In the genomic region with DNA sequence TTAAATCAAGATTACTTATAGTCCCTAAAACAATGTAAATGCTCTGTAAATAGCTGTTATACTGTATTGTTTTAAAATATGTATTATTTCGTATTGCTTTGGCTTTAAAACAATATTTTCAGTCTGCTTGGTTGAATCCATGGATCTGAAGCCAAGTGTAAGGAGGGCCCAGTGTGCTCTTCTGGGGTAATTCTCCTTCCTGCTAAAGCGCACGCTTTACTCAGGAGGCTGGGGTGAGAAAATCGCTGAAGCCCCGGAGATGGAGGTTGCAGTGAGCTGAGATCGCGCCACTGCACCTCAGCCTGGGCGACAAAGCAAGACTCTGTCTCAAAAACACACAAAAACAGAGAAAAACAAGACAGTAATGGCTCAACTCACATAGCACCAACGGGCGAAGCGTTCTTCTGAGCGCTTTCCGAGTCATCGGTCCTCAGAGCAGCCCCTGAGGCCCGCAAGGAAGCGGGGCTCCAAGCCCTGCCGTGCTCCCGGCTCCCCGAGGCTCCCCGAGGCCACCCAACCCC, we compare ENCODE assay signal across 6 cellular contexts. TPM values are rescaled to one million over a fixed set of nuclear protein-coding genes. Genes with fewer than 3 reads are reported as not detected.
A peak's percentile ranks its signal among the peaks of the same experiment; 100 is the strongest.
DNase-seq lines count a peak whose midpoint lies in the region; ATAC-seq, FAIRE-seq and TF ChIP-seq lines count a peak whose summit lies in the region.

No MANE protein-coding gene starts in this region.

- peak overlapping the region; percentile 92 for H3K4me2 ChIP-seq in endothelial cell of umbilical vein (ENCODE audit: insufficient read depth, low read length)

- H3K9me3 ChIP-seq in endothelial cell of umbilical vein (replicated peaks; ENCODE audit: control insufficient read depth, insufficient read depth, low read length) = no peaks in the 10 kb centered on the region

- H2AFZ ChIP-seq in endothelial cell of umbilical vein (ENCODE audit: low read depth, low read length) = peak overlapping the region; percentile 95

- ATAC-seq in GM18498 (IDR thresholded peaks at IDR 0.05; ENCODE audit: unreplicated experiment) = peak; percentile 15
- peak; percentile 19 for ATAC-seq in HG03439 (IDR thresholded peaks at IDR 0.05; ENCODE audit: unreplicated experiment)

- H3K9me1 ChIP-seq in endothelial cell of umbilical vein (replicated peaks; ENCODE audit: control insufficient read depth, extremely low read depth, insufficient read depth, low read length) = no peaks in the 10 kb centered on the region

- intact Hi-C loops in endothelial cell of umbilical vein (cut with micrococcal nuclease) = loop anchor here (2.0 to 5.0 kb wide), 3 partner anchors 14 to 244 kb away; partner anchors contain the start of genes DGKQ, GAK and TMEM175

- peak overlapping the region; percentile 67 to 89 (median 74) for H3K4me3 ChIP-seq in endothelial cell of umbilical vein (replicated peaks in 1 of 3; ENCODE audit: insufficient read depth in 1 of 3, low read depth in 1 of 3, low read length in 3 of 3)
- H3K4me3 ChIP-seq in skeletal muscle cell (ENCODE audit: low read depth, low read length) = peak overlapping the region; percentile 68

- H3K79me2 ChIP-seq in endothelial cell of umbilical vein (ENCODE audit: control insufficient read depth, insufficient read depth, low read length) = no peaks in the 10 kb centered on the region

- peak; percentile 84 for TF ChIP-seq POLR2A in endothelial cell of umbilical vein (IDR thresholded peaks at IDR 0.05; ENCODE audit: low read depth, low read length)

- H3K27me3 ChIP-seq in endothelial cell of umbilical vein (ENCODE audit: control insufficient read depth in 2 of 2, insufficient read depth in 2 of 2, low read length in 2 of 2) = no peaks in the 10 kb centered on the region

- peaks cover 0 to 2% of the 10 kb centered on the region in 2 experiments for H3K36me3 ChIP-seq in endothelial cell of umbilical vein (ENCODE audit: control insufficient read depth in 2 of 2, extremely low read depth in 1 of 2, insufficient read depth in 2 of 2, low read length in 2 of 2)

- POLR2A ChIA-PET in endothelial cell of umbilical vein (lab: Charles Lee) = no interaction called here

- peak overlapping the region; percentile 41 for H3K9ac ChIP-seq in endothelial cell of umbilical vein (replicated peaks; ENCODE audit: extremely low read depth, insufficient read depth, low read length)

- H3K27ac ChIP-seq in endothelial cell of umbilical vein (ENCODE audit: insufficient read depth, low read depth, low read length) = peak overlapping the region; percentile 25

- no peak for TF ChIP-seq CTCF in endothelial cell of umbilical vein (IDR thresholded peaks at IDR 0.05; ENCODE audit: extremely low read depth in 1 of 2, insufficient read depth in 1 of 2, low read depth in 1 of 2, low read length in 2 of 2)

- no peaks in the 10 kb centered on the region for H4K20me1 ChIP-seq in endothelial cell of umbilical vein (replicated peaks; ENCODE audit: control insufficient read depth, extremely low read depth, insufficient read depth, low read length)

- FAIRE-seq in endothelial cell of umbilical vein (lab: Jason Lieb, UNC) = peak; percentile 33

- CTCF ChIA-PET in endothelial cell of umbilical vein (lab: Charles Lee) = interaction anchor here (0.6 to 2.5 kb wide), 19 partner anchors 9 to 303 kb away, joined by 3 to 35 read pairs (median 4); partner anchors contain the start of genes GAK and TMEM175

- DNase-seq in endothelial cell of umbilical vein (ENCODE audit: low read depth, low spot score) (no peak), skeletal muscle cell (ENCODE audit: low read depth) (no peak), NCI-H774 (lab: John Stamatoyannopoulos, UW) (no peak), UCSD-AML1 (lab: John Stamatoyannopoulos, UW; ENCODE audit: unreplicated experiment) (no peak)

- H3K4me1 ChIP-seq in endothelial cell of umbilical vein (ENCODE audit: control insufficient read depth, extremely low read depth, insufficient read depth, low read length) = peaks cover 15% of the 10 kb centered on the region

- TSS peak; percentile 66 for BruUV-seq in endothelial cell of umbilical vein (replicated peaks; lab: Mats Ljungman, UMichigan)

- dilution Hi-C loops in endothelial cell of umbilical vein (cut with MboI; ENCODE audit: extremely low pct_ligation_motif_present, low sequenced_read_pairs) = no loop called here

TF ChIP-seq in endothelial cell of umbilical vein, 7 proteins besides CTCF, POLR2A, EP300 and RAD21:
- TF ChIP-seq FOS (IDR thresholded peaks at IDR 0.05; ENCODE audit: borderline replicate concordance, insufficient read depth, low read length) (no peak), GATA2 (IDR thresholded peaks at IDR 0.05; ENCODE audit: insufficient read depth, insufficient read length, low read depth, low read length) (no peak), JUN (IDR thresholded peaks at IDR 0.05; ENCODE audit: borderline replicate concordance, insufficient read depth, insufficient read length, low read depth) (no peak), POLR2AphosphoS5 (IDR thresholded peaks at IDR 0.05; ENCODE audit: insufficient read depth, low read depth, low read length) (no peak), EZH2 (IDR thresholded peaks at IDR 0.05; ENCODE audit: borderline replicate concordance, low read depth, low read length, severe bottlenecking) (no peak), MAX (IDR thresholded peaks at IDR 0.05; ENCODE audit: insufficient read depth, insufficient read length) (no peak), MYC (IDR thresholded peaks at IDR 0.05; ENCODE audit: low read depth, low read length) (no peak)

RNA-seq across cellular contexts. Expression of gene IDUA, which starts 0.4 kb away (rescaled TPM):
- total RNA-seq in endothelial cell of umbilical vein = 29.2 and 34.1 TPM in 2 replicates
- 19.1 and 23.6 TPM in 2 replicates for polyA plus RNA-seq in endothelial cell of umbilical vein
- polyA plus RNA-seq in endothelial cell of umbilical vein (2011; cell fraction: cytosol; rRNA removed) = 3.3 and 4.2 TPM in 2 replicates
- polyA plus RNA-seq in endothelial cell of umbilical vein (2011; cell fraction: nucleus; rRNA removed) = 73.4 and 129 TPM in 2 replicates
- polyA plus RNA-seq in endothelial cell of umbilical vein (2012) = 10.2 and 16.5 TPM in 2 replicates
- 9.5 and 14.7 TPM in 2 replicates for polyA minus RNA-seq in endothelial cell of umbilical vein
- 1.6 TPM for polyA minus RNA-seq in endothelial cell of umbilical vein (2011; cell fraction: cytosol; rRNA and poly(A)+ RNA removed)
- 10.7 and 32.5 TPM in 2 replicates for polyA minus RNA-seq in endothelial cell of umbilical vein (2011; cell fraction: nucleus; rRNA and poly(A)+ RNA removed)

RNA-seq across cellular contexts. Expression of gene SLC26A1, which starts 6.7 kb away (rescaled TPM):
- total RNA-seq in endothelial cell of umbilical vein = 0.32 TPM in 1 of 2 replicates, not detected in the other
- 0.06 and 0.10 TPM in 2 replicates for polyA plus RNA-seq in endothelial cell of umbilical vein
- polyA plus RNA-seq in endothelial cell of umbilical vein (2011; cell fraction: cytosol; rRNA removed) = 0.07 TPM in 1 of 2 replicates, not detected in the other
- 0.14 TPM in 1 of 2 replicates, not detected in the other for polyA plus RNA-seq in endothelial cell of umbilical vein (2011; cell fraction: nucleus; rRNA removed)
- 1.00 and 1.9 TPM in 2 replicates for polyA plus RNA-seq in endothelial cell of umbilical vein (2012)
- polyA minus RNA-seq in endothelial cell of umbilical vein = not detected in 2 replicates
- 0.41 TPM for polyA minus RNA-seq in endothelial cell of umbilical vein (2011; cell fraction: cytosol; rRNA and poly(A)+ RNA removed)
- not detected in 2 replicates for polyA minus RNA-seq in endothelial cell of umbilical vein (2011; cell fraction: nucleus; rRNA and poly(A)+ RNA removed)

RNA-seq across cellular contexts. Expression of gene DGKQ, which starts 13.1 kb away (rescaled TPM):
- 20.2 and 20.4 TPM in 2 replicates for total RNA-seq in endothelial cell of umbilical vein
- 15.8 and 18.3 TPM in 2 replicates for polyA plus RNA-seq in endothelial cell of umbilical vein
- polyA plus RNA-seq in endothelial cell of umbilical vein (2011; cell fraction: cytosol; rRNA removed) = 7.2 and 12.3 TPM in 2 replicates
- 64.3 and 74.9 TPM in 2 replicates for polyA plus RNA-seq in endothelial cell of umbilical vein (2011; cell fraction: nucleus; rRNA removed)
- 9.3 and 13.6 TPM in 2 replicates for polyA plus RNA-seq in endothelial cell of umbilical vein (2012)
- polyA minus RNA-seq in endothelial cell of umbilical vein = 8.7 and 12.7 TPM in 2 replicates
- 1.8 TPM for polyA minus RNA-seq in endothelial cell of umbilical vein (2011; cell fraction: cytosol; rRNA and poly(A)+ RNA removed)
- polyA minus RNA-seq in endothelial cell of umbilical vein (2011; cell fraction: nucleus; rRNA and poly(A)+ RNA removed) = 12.3 and 21.8 TPM in 2 replicates

RNA-seq across cellular contexts. Expression of gene FGFRL1, which starts 24.9 kb away (rescaled TPM):
- 33.3 and 34.8 TPM in 2 replicates for total RNA-seq in endothelial cell of umbilical vein
- polyA plus RNA-seq in endothelial cell of umbilical vein = 74.6 and 88.8 TPM in 2 replicates
- polyA plus RNA-seq in endothelial cell of umbilical vein (2011; cell fraction: cytosol; rRNA removed) = 73.5 and 75.3 TPM in 2 replicates
- 26.9 and 32.1 TPM in 2 replicates for polyA plus RNA-seq in endothelial cell of umbilical vein (2011; cell fraction: nucleus; rRNA removed)
- 35.4 and 45.4 TPM in 2 replicates for polyA plus RNA-seq in endothelial cell of umbilical vein (2012)
- polyA minus RNA-seq in endothelial cell of umbilical vein = 115 and 131 TPM in 2 replicates
- 17.3 TPM for polyA minus RNA-seq in endothelial cell of umbilical vein (2011; cell fraction: cytosol; rRNA and poly(A)+ RNA removed)
- 19.3 and 20.6 TPM in 2 replicates for polyA minus RNA-seq in endothelial cell of umbilical vein (2011; cell fraction: nucleus; rRNA and poly(A)+ RNA removed)

RNA-seq across cellular contexts. Expression of gene TMEM175, which starts 54.2 kb away (rescaled TPM):
- 16.5 and 21.9 TPM in 2 replicates for total RNA-seq in endothelial cell of umbilical vein
- polyA plus RNA-seq in endothelial cell of umbilical vein = 80.1 and 83.0 TPM in 2 replicates
- 19.7 and 23.0 TPM in 2 replicates for polyA plus RNA-seq in endothelial cell of umbilical vein (2011; cell fraction: cytosol; rRNA removed)
- polyA plus RNA-seq in endothelial cell of umbilical vein (2011; cell fraction: nucleus; rRNA removed) = 121 and 134 TPM in 2 replicates
- polyA plus RNA-seq in endothelial cell of umbilical vein (2012) = 15.5 and 22.7 TPM in 2 replicates
- 38.9 and 41.1 TPM in 2 replicates for polyA minus RNA-seq in endothelial cell of umbilical vein
- polyA minus RNA-seq in endothelial cell of umbilical vein (2011; cell fraction: cytosol; rRNA and poly(A)+ RNA removed) = 3.5 TPM
- 24.0 and 24.6 TPM in 2 replicates for polyA minus RNA-seq in endothelial cell of umbilical vein (2011; cell fraction: nucleus; rRNA and poly(A)+ RNA removed)
